Comparison of ENCODE assay signal across 2 cellular contexts in the genomic region with DNA sequence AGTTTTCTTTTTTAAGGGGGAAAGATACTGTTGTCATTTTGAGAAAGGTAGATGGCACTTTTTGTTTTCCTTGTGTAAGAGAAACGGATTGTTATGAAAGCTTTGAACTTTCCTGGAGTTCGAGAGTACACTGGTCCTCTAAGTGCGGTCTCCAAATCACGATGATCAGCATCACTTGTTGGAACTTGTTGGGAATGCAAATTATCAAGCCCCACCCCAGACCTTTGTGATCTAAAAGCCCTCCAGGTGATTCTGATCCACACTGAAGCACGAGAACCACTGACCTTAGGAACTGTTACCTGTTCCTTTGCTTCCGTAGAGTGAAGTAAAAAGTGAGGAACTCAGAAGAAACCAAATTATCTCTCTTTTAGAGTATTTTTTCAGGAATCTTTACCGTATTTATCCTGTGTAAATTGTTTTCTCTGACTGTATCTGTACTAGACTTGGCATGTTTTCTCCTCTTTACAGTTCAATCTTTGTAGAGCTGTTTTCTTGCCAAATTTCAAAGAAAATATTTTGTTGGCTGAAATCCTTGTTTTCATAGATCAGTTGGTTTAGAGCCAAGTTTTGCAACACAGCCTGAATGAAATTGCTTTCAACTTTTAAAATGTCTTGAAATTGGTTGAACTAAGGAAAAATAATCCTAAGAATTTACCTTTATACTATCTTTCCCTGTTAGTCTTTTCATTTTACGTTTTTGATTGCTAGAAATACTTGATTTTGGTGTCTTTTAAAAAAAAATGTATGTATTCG.
TF ChIP-seq lines count a peak whose summit lies in the region.

No MANE protein-coding gene starts in this region.

TF ChIP-seq in IMR-90, 13 proteins besides CTCF, POLR2A, EP300 and RAD21:
- TF ChIP-seq CEBPB (IDR thresholded peaks at IDR 0.05; ENCODE audit: low read depth, low read length) (peak; percentile 72), SMC3 (IDR thresholded peaks at IDR 0.05; ENCODE audit: low read depth, low read length) (no peak)

TF ChIP-seq in K562, 482 proteins besides CTCF, POLR2A, EP300 and RAD21:
- TF ChIP-seq, protein P1, sequence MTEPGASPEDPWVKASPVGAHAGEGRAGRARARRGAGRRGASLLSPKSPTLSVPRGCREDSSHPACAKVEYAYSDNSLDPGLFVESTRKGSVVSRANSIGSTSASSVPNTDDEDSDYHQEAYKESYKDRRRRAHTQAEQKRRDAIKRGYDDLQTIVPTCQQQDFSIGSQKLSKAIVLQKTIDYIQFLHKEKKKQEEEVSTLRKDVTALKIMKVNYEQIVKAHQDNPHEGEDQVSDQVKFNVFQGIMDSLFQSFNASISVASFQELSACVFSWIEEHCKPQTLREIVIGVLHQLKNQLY (CRISPR knock-in tag; conservative IDR thresholded peaks at IDR 0.05), result no peak
- TF ChIP-seq, protein P2, sequence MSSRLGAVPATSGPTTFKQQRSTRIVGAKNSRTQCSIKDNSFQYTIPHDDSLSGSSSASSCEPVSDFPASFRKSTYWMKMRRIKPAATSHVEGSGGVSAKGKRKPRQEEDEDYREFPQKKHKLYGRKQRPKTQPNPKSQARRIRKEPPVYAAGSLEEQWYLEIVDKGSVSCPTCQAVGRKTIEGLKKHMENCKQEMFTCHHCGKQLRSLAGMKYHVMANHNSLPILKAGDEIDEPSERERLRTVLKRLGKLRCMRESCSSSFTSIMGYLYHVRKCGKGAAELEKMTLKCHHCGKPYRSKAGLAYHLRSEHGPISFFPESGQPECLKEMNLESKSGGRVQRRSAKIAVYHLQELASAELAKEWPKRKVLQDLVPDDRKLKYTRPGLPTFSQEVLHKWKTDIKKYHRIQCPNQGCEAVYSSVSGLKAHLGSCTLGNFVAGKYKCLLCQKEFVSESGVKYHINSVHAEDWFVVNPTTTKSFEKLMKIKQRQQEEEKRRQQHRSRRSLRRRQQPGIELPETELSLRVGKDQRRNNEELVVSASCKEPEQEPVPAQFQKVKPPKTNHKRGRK (tag; IDR thresholded peaks at IDR 0.05), result 0 out of 2 replicates have a peak, but pooled peaks have one; percentile 42
- TF ChIP-seq NFIC (IDR thresholded peaks at IDR 0.05), result 0 out of 2 replicates have a peak, but pooled peaks have one; percentile 40
